15 cellular contexts compared by ENCODE assay signal in the genomic region with DNA sequence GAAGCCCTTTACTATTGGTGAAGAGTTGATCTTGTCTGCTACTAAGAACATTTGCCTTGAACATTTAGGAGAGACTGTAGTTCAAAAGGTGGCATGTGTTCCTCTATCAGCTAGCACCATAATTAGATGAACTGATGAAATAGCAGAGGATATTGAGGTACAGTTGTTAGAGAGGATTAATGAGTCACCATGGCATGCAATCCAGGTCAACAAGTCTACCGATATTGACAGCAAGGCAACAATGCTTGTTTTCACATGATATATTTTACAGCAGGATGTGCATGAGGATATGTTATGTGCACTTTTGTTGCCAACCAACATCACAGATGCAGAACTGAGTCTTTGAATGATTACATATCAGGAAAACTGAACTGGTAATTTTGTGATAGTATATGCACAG.
"Had no signal": no experiment of that assay in that cellular context is flagged by ENCODE, and none has a peak within 500 bp of the region (broad histone marks: within the 10 kb centered on the region; RNA-seq: fewer than 3 reads in every experiment).

No MANE protein-coding gene starts in this region.

- DNase-seq: activated CD4-positive, alpha-beta T cell treated with anti-CD3 and anti-CD28 coated beads, Interleukin-2, amount 50 U/mL, for 4 hours; activated effector memory CD4-positive, alpha-beta T cell treated with anti-CD3 and anti-CD28 coated beads, Interleukin-2, amount 50 U/mL, for 16 hours; activated naive CD4-positive, alpha-beta T cell treated with anti-CD3 and anti-CD28 coated beads, Interleukin-2, amount 50 U/mL, for 16 hours; activated T-cell treated with anti-CD3 and anti-CD28 coated beads, Interleukin-2, amount 50 U/mL, for 72 hours; aorta; brain microvascular endothelial cell; cortex of kidney; esophagus squamous epithelium; left cardiac atrium; lower lobe of right lung; sigmoid colon; spleen; stimulated activated naive CD4-positive, alpha-beta T cell had no signal

- ATAC-seq: activated T-cell treated with anti-CD3 and anti-CD28 coated beads, Interleukin-2, amount 50 U/mL, for 72 hours; left cardiac atrium; lower lobe of right lung; natural killer cell treated with Interleukin-12 subunit alpha and Interleukin-12 subunit beta and Interleukin-15 and Interleukin-18, amount 100 ng/mL, for 72 hours had no signal

- H3K9ac ChIP-seq: parathyroid adenoma had no signal

- H3K9me3 ChIP-seq: esophagus squamous epithelium, lower lobe of right lung, sigmoid colon had no signal

- H3K27ac ChIP-seq: brain microvascular endothelial cell, esophagus squamous epithelium, lower lobe of right lung, parathyroid adenoma, sigmoid colon, spleen had no signal

- H3K4me3 Mint-ChIP-seq: activated T-cell treated with anti-CD3 and anti-CD28 coated beads, Interleukin-2, amount 50 U/mL, for 72 hours; natural killer cell treated with Interleukin-12 subunit alpha and Interleukin-12 subunit beta and Interleukin-15 and Interleukin-18, amount 100 ng/mL, for 72 hours had no signal

- H3K36me3 ChIP-seq: brain microvascular endothelial cell, esophagus squamous epithelium, lower lobe of right lung, sigmoid colon, spleen had no signal

- H3K27me3 ChIP-seq: brain microvascular endothelial cell, esophagus squamous epithelium, sigmoid colon, spleen had no signal

- H3K79me2 ChIP-seq: parathyroid adenoma had no signal

- H3K27ac Mint-ChIP-seq: activated T-cell treated with anti-CD3 and anti-CD28 coated beads, Interleukin-2, amount 50 U/mL, for 72 hours; natural killer cell treated with Interleukin-12 subunit alpha and Interleukin-12 subunit beta and Interleukin-15 and Interleukin-18, amount 100 ng/mL, for 72 hours had no signal

- H3K4me1 ChIP-seq: esophagus squamous epithelium, lower lobe of right lung, parathyroid adenoma, sigmoid colon, spleen had no signal

- H3K27me3 Mint-ChIP-seq: natural killer cell treated with Interleukin-12 subunit alpha and Interleukin-12 subunit beta and Interleukin-15 and Interleukin-18, amount 100 ng/mL, for 72 hours had no signal

- H3K4me3 ChIP-seq: esophagus squamous epithelium, lower lobe of right lung, sigmoid colon, spleen had no signal

- H2AFZ ChIP-seq: parathyroid adenoma had no signal
